ENCODE assay signal across 8 cellular contexts in genomic region chr3:33786565-33787327, GRCh38.
DNase-seq lines count a peak whose midpoint lies in the region; ATAC-seq and TF ChIP-seq lines count a peak whose summit lies in the region.

No MANE protein-coding gene starts in this region.

- ATAC-seq in GM19452 (IDR thresholded peaks at IDR 0.05; ENCODE audit: unreplicated experiment) (no peak), GM18498 (IDR thresholded peaks at IDR 0.05; ENCODE audit: unreplicated experiment) (no peak)

- H3K4me1 ChIP-seq in BLaER1 = no peaks in the 10 kb centered on the region
- peaks cover 25% of the 10 kb centered on the region for H3K4me1 ChIP-seq in HUES48 (ENCODE audit: control insufficient read depth, insufficient read depth, low read length)

- H3K36me3 Mint-ChIP-seq in nephron (ENCODE audit: low read depth) = no peaks in the 10 kb centered on the region

- DNase-seq in choroid plexus epithelial cell (ENCODE audit: low read depth) = peak; percentile 31
- DNase-seq in stimulated activated CD4-positive, alpha-beta T cell treated with anti-CD3 and anti-CD28 coated beads, Interleukin-2, amount 100 ng/mL, for 24 hours = no peak
- DNase-seq in NCI-H146 treated with DMSO at 0.1 percent for 48 hours (lab: John Stamatoyannopoulos, UW; ENCODE audit: unreplicated experiment) = no peak

- no peaks in the 10 kb centered on the region for H3K4me1 Mint-ChIP-seq in nephron

- peak overlapping the region; percentile 39 for H3K4me2 ChIP-seq in BLaER1

- no peak overlapping the region for H3K27ac Mint-ChIP-seq in nephron

- TF ChIP-seq CTCF in choroid plexus epithelial cell (conservative IDR thresholded peaks at IDR 0.05; ENCODE audit: low read depth, low read length) = no peak
- TF ChIP-seq CTCF in nephron (IDR thresholded peaks at IDR 0.05; ENCODE audit: unreplicated experiment in 3 of 3) = no peak

- H3K36me3 ChIP-seq in BLaER1 = no peaks in the 10 kb centered on the region
- H3K36me3 ChIP-seq in HUES48 (ENCODE audit: control insufficient read depth, insufficient read depth, low read length) = no peaks in the 10 kb centered on the region

- H4K20me1 ChIP-seq in BLaER1 = no peaks in the 10 kb centered on the region

- H3K27ac ChIP-seq in BLaER1 = no peak overlapping the region
- peak overlapping the region; percentile 17 for H3K27ac ChIP-seq in HUES48 (ENCODE audit: low read depth, low read length)

- H3K9ac ChIP-seq in BLaER1 (no peak overlapping the region), HUES48 (ENCODE audit: low read depth, low read length) (peak overlapping the region; percentile 18; the same call in 1 of the 2 replicates)

- H3K4me3 Mint-ChIP-seq in nephron = peak overlapping the region; percentile 56 to 68 (median 66)

- no peaks in the 10 kb centered on the region for H3K9me3 ChIP-seq in BLaER1
- no peaks in the 10 kb centered on the region for H3K9me3 ChIP-seq in HUES48 (ENCODE audit: control insufficient read depth, insufficient read depth, low read length)

- peaks cover 15% of the 10 kb centered on the region for H3K27me3 Mint-ChIP-seq in nephron (ENCODE audit: low read depth)

- no peak overlapping the region for H3K4me3 ChIP-seq in BLaER1
- H3K4me3 ChIP-seq in HUES48 (ENCODE audit: low read depth, low read length) = 0 out of 2 replicates have a peak overlapping the region, but pooled peaks have one; percentile 21
- peak overlapping the region; percentile 46 for H3K4me3 ChIP-seq in choroid plexus epithelial cell (ENCODE audit: low read depth, low read length)

- H3K9me3 Mint-ChIP-seq in nephron = no peaks in the 10 kb centered on the region

- H3K27me3 ChIP-seq in BLaER1 (no peaks in the 10 kb centered on the region), HUES48 (ENCODE audit: control insufficient read depth, insufficient read depth, low read length) (peaks cover 5% of the 10 kb centered on the region; the same call in 1 of the 2 replicates)
